ENCODE assay signal across 12 cellular contexts in genomic region chr3:188673509-188674239, GRCh38.
DNase-seq lines count a peak whose midpoint lies in the region; ATAC-seq and TF ChIP-seq lines count a peak whose summit lies in the region.
"Had no signal": no experiment of that assay in that cellular context is flagged by ENCODE, and none has a peak within 500 bp of the region (broad histone marks: within the 10 kb centered on the region; RNA-seq: fewer than 3 reads in every experiment).

No MANE protein-coding gene starts in this region.

- no peaks in the 10 kb centered on the region for H3K27me3 ChIP-seq in HUES6 (ENCODE audit: control insufficient read depth, insufficient read depth, low read length)

- intact Hi-C loops in MCF 10A (cut with micrococcal nuclease): loop anchor here (1.0 to 10.0 kb wide), 4 partner anchors 46 to 931 kb away; partner anchors contain the start of gene LPP

- peak overlapping the region; percentile 12 for H3K9ac ChIP-seq in HUES6 (ENCODE audit: low read length)

- peaks cover 7% of the 10 kb centered on the region for H3K9me3 ChIP-seq in HUES6 (ENCODE audit: control insufficient read depth, insufficient read depth, low read depth, low read length)

- TSS peak; percentile 37 for BruUV-seq in MCF 10A (replicated peaks; lab: Mats Ljungman, UMichigan)

- peaks cover 23% of the 10 kb centered on the region for H3K4me1 ChIP-seq in HUES6 (ENCODE audit: control insufficient read depth, insufficient read depth, low read length)

- peak overlapping the region; percentile 43 for H3K4me3 Mint-ChIP-seq in MCF 10A (ENCODE audit: unreplicated experiment)
- H3K4me3 Mint-ChIP-seq: CD8-positive, alpha-beta T cell had no signal

- DNase-seq in AG09309 (ENCODE audit: low read depth) (peak; percentile 78), MCF 10A (ENCODE audit: unreplicated experiment) (peak; percentile 95), iris pigment epithelial cell (ENCODE audit: low read depth) (peak; percentile 95), HT-29 (ENCODE audit: low spot score) (no peak), NCI-H2196 (lab: John Stamatoyannopoulos, UW; ENCODE audit: unreplicated experiment) (no peak)
- no peak for DNase-seq in NK-92 treated with Interleukin-12 subunit alpha and Interleukin-12 subunit beta, amount 100 ng/mL, for 24 hours (lab: John Stamatoyannopoulos, UW)
- DNase-seq: activated CD4-positive, alpha-beta T cell treated with anti-CD3 and anti-CD28 coated beads for 1 hour; CD8-positive, alpha-beta T cell; NCI-H82; occipital lobe had no signal

- H3K4me3 ChIP-seq in AG09309 (ENCODE audit: control insufficient read depth, low read depth, low read length) (no peak overlapping the region), HUES6 (ENCODE audit: low read depth, low read length) (no peak overlapping the region)

- H3K9me3 Mint-ChIP-seq in MCF 10A (ENCODE audit: unreplicated experiment): no peaks in the 10 kb centered on the region
- H3K9me3 Mint-ChIP-seq: CD8-positive, alpha-beta T cell had no signal

- CTCF ChIA-PET in MCF 10A (lab: Yijun Ruan, JAX): interaction anchor here (0.5 to 3.4 kb wide), 14 partner anchors 9 to 1282 kb away, joined by 3 to 25 read pairs (median 3); no protein-coding TSS in a partner anchor

- no peaks in the 10 kb centered on the region for H3K36me3 Mint-ChIP-seq in MCF 10A (ENCODE audit: insufficient read depth, unreplicated experiment)

- ATAC-seq in HG03045 (IDR thresholded peaks at IDR 0.05; ENCODE audit: unreplicated experiment): no peak
- ATAC-seq: CD8-positive, alpha-beta T cell had no signal

- no peaks in the 10 kb centered on the region for H3K36me3 ChIP-seq in HUES6 (ENCODE audit: control insufficient read depth, insufficient read depth, low read length)

- no peak for TF ChIP-seq CTCF in AG09309 (IDR thresholded peaks at IDR 0.05; ENCODE audit: control insufficient read depth, insufficient read depth, low read depth, low read length, missing control alignments)
- TF ChIP-seq CTCF in MCF 10A (IDR thresholded peaks at IDR 0.05; ENCODE audit: unreplicated experiment): no peak

- H3K27ac ChIP-seq in HUES6 (ENCODE audit: low read depth, low read length): peak overlapping the region; percentile 81

- peaks cover 38% of the 10 kb centered on the region for H3K4me1 Mint-ChIP-seq in MCF 10A (ENCODE audit: insufficient read depth, unreplicated experiment)

- H3K27me3 Mint-ChIP-seq in MCF 10A (ENCODE audit: insufficient read depth, unreplicated experiment): no peaks in the 10 kb centered on the region

- POLR2A ChIA-PET in MCF 10A (lab: Yijun Ruan, JAX): interaction anchor here (0.6 to 5.4 kb wide), 38 partner anchors 7 to 938 kb away, joined by 3 to 75 read pairs (median 6); partner anchors contain the start of genes BCL6 and LPP

- peak overlapping the region; percentile 89 for H3K27ac Mint-ChIP-seq in MCF 10A (ENCODE audit: low read depth, unreplicated experiment)
- H3K27ac Mint-ChIP-seq: CD8-positive, alpha-beta T cell had no signal

Comparison
In these comparisons a context has a peak if more than half of its experiments do, and no peak if none do; other contexts are left out.
1. DNase-seq: peak in AG09309 (single experiment), MCF 10A (single experiment) and iris pigment epithelial cell (single experiment); none in HT-29 (single experiment), NK-92 treated with Interleukin-12 subunit alpha and Interleukin-12 subunit beta, amount 100 ng/mL, for 24 hours (single experiment) and NCI-H2196 (single experiment).